31 cellular contexts compared by ENCODE assay signal in the genomic region with DNA sequence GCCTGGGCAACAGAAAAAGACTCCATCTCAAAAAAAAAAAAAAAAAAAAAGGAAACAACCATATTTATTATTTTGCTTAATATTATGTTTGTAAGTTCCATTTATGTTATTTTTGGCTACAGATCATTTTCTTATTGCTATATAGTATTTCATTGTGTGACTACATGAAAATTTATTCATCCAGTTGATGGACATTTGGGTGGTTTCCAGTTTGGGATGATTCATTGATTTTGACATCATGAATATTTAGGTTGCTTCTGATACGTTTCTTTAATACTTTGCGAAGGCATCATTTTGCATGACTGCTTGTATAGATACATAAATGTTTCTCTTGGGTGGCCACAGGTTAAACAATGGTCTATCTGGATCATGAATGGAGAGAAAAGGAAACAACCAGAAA. TPM values are rescaled to one million over a fixed set of nuclear protein-coding genes. Genes with fewer than 3 reads are reported as not detected.
"Had no signal": no experiment of that assay in that cellular context is flagged by ENCODE, and none has a peak within 500 bp of the region (broad histone marks: within the 10 kb centered on the region; RNA-seq: fewer than 3 reads in every experiment).

No MANE protein-coding gene starts in this region.

- H3K4me3 Mint-ChIP-seq: memory B cell; naive thymus-derived CD4-positive, alpha-beta T cell had no signal

- ATAC-seq: esophagus mucosa; gastrocnemius medialis; heart right ventricle; left cardiac atrium; left lung; left ventricle myocardium superior; lower lobe of right lung; naive thymus-derived CD4-positive, alpha-beta T cell had no signal

- H3K27ac Mint-ChIP-seq: memory B cell; naive thymus-derived CD4-positive, alpha-beta T cell had no signal

- H3K36me3 ChIP-seq: esophagus squamous epithelium, gastrocnemius medialis, heart right ventricle, left lung, lower lobe of right lung had no signal

- H3K27me3 ChIP-seq: dorsolateral prefrontal cortex, esophagus squamous epithelium, gastrocnemius medialis, heart right ventricle, left lung had no signal

- H3K27ac ChIP-seq: coronary artery, dorsolateral prefrontal cortex, epithelial cell of prostate, esophagus squamous epithelium, gastrocnemius medialis, heart right ventricle, left lung, lower lobe of right lung had no signal

- H3K9me3 ChIP-seq: esophagus squamous epithelium, gastrocnemius medialis, left lung, lower lobe of right lung had no signal

- H3K36me3 Mint-ChIP-seq: memory B cell; naive thymus-derived CD4-positive, alpha-beta T cell had no signal

- H3K27me3 Mint-ChIP-seq: memory B cell; naive thymus-derived CD4-positive, alpha-beta T cell had no signal

- H3K4me1 ChIP-seq: esophagus squamous epithelium, gastrocnemius medialis, left lung, lower lobe of right lung had no signal

- H3K4me1 Mint-ChIP-seq: memory B cell; naive thymus-derived CD4-positive, alpha-beta T cell had no signal

- H3K4me3 ChIP-seq: coronary artery, dorsolateral prefrontal cortex, esophagus squamous epithelium, gastrocnemius medialis, heart right ventricle, left lung, lower lobe of right lung had no signal

- DNase-seq: dermis blood vessel endothelial cell; dorsolateral prefrontal cortex; effector CD4-positive, alpha-beta T cell; effector memory CD4-positive, alpha-beta T cell; erythroblast; esophagus squamous epithelium; foreskin fibroblast; foreskin melanocyte; gastrocnemius medialis; glutamatergic neuron; head of caudate nucleus; heart right ventricle; hippocampal formation; left cardiac atrium; left lung; left ventricle myocardium superior; lower lobe of right lung; mesendoderm; midbrain; naive thymus-derived CD4-positive, alpha-beta T cell had no signal

RNA-seq across cellular contexts. Expression of gene NPSR1, which starts 2.0 kb away (rescaled TPM):
- total RNA-seq: dermis blood vessel endothelial cell; endothelial cell of umbilical vein; esophagus mucosa; esophagus squamous epithelium; gastrocnemius medialis; glomerular endothelial cell; heart right ventricle; kidney epithelial cell; left cardiac atrium; left lung; left ventricle myocardium superior; lower leg skin; lower lobe of right lung; lung microvascular endothelial cell; mononuclear cell; mucosa of gallbladder; naive thymus-derived CD4-positive, alpha-beta T cell had no signal
